1 cellular context compared by ENCODE assay signal in genomic region chr19:39310558-39311311, GRCh38.
TF ChIP-seq lines count a peak whose summit lies in the region.

No MANE protein-coding gene starts in this region.

TF ChIP-seq in H1, 55 proteins besides CTCF, POLR2A, EP300 and RAD21:
- TF ChIP-seq SP1 (IDR thresholded peaks at IDR 0.05; ENCODE audit: low read depth, low read length), result peak; percentile 92
- peak; percentile 11; the same call in 1 of the 2 replicates for TF ChIP-seq SP2 (IDR thresholded peaks at IDR 0.05; ENCODE audit: low read length)
- no peak for TF ChIP-seq YY1 (IDR thresholded peaks at IDR 0.05; ENCODE audit: low read depth, low read length)
- TF ChIP-seq CHD2 (IDR thresholded peaks at IDR 0.05; ENCODE audit: low read length), result peak; percentile 60; the same call in 1 of the 2 replicates
- TF ChIP-seq KDM4A (IDR thresholded peaks at IDR 0.05; ENCODE audit: low read depth, low read length, severe bottlenecking), result no peak
